Comparison of ENCODE assay signal across 8 cellular contexts in genomic region chr19:17305517-17306284, GRCh38. TPM values are rescaled to one million over a fixed set of nuclear protein-coding genes. Genes with fewer than 3 reads are reported as not detected.
DNase-seq lines count a peak whose midpoint lies in the region; ATAC-seq and TF ChIP-seq lines count a peak whose summit lies in the region.

Gene MRPL34, plus strand, starts transcription at chr19:17305872. Its CDS starts 21 bp downstream, at chr19:17305893.

- DNase-seq in GM04503 (ENCODE audit: low read depth) (peak; percentile 90), HEK293T (ENCODE audit: extremely low spot score) (peak; percentile 79), MV-4-11 (lab: John Stamatoyannopoulos, UW) (peak; percentile 100), SK-N-DZ (ENCODE audit: low spot score) (peak; percentile 99), non-pigmented ciliary epithelial cell (ENCODE audit: low read depth) (peak; percentile 85), suprapubic skin (ENCODE audit: low spot score in 2 of 2) (peak; percentile 97 to 98)
- DNase-seq in activated naive CD4-positive, alpha-beta T cell treated with anti-CD3 and anti-CD28 coated beads, Interleukin-2, amount 10 ng/mL, durations not matched to agents 7 days and 5 days: peak; percentile 97

- peak within 1 kb of the TSS; percentile 89 for H3K4me3 Mint-ChIP-seq in activated naive CD4-positive, alpha-beta T cell treated with anti-CD3 and anti-CD28 coated beads, Interleukin-2, amount 10 ng/mL, durations not matched to agents 7 days and 5 days

- WGBS in gastroesophageal sphincter (ENCODE audit: low coverage in 1 of 2), 2 donors: no CpG with 5 or more reads among the region's 55 CpGs
- WGBS in suprapubic skin: 0% methylated on average over 44 of the region's 55 CpGs

- peak within 1 kb of the TSS; percentile 85 for H3K27ac Mint-ChIP-seq in activated naive CD4-positive, alpha-beta T cell treated with anti-CD3 and anti-CD28 coated beads, Interleukin-2, amount 10 ng/mL, durations not matched to agents 7 days and 5 days

- H3K27me3 ChIP-seq in gastroesophageal sphincter (no peaks in the 10 kb centered on the region), suprapubic skin (no peaks in the 10 kb centered on the region)

- H3K36me3 Mint-ChIP-seq in activated naive CD4-positive, alpha-beta T cell treated with anti-CD3 and anti-CD28 coated beads, Interleukin-2, amount 10 ng/mL, durations not matched to agents 7 days and 5 days: peaks cover 7% of the 10 kb centered on the region

- TF ChIP-seq POLR2A in gastroesophageal sphincter (IDR thresholded peaks at IDR 0.05): peak in 1 of 2 donors; percentile 40
- peak in 1 of 2 donors; percentile 11 for TF ChIP-seq POLR2A in suprapubic skin (IDR thresholded peaks at IDR 0.05)

- CTCF ChIA-PET in HEK293T (lab: Yijun Ruan, JAX): interaction anchor here (0.6 to 1.8 kb wide), 6 partner anchors 13 to 227 kb away, joined by 3 to 11 read pairs (median 4); partner anchors contain the start of gene BABAM1
- CTCF ChIA-PET in activated naive CD4-positive, alpha-beta T cell treated with anti-CD3 and anti-CD28 coated beads, Interleukin-2, amount 10 ng/mL, durations not matched to agents 7 days and 5 days (lab: Charles Lee): interaction anchor here (0.6 to 1.3 kb wide), 5 partner anchors 12 to 70 kb away, joined by 3 to 13 read pairs (median 4); no protein-coding TSS in a partner anchor

- peak; percentile 80 for ATAC-seq in gastroesophageal sphincter

- no peaks in the 10 kb centered on the region for H3K9me3 Mint-ChIP-seq in activated naive CD4-positive, alpha-beta T cell treated with anti-CD3 and anti-CD28 coated beads, Interleukin-2, amount 10 ng/mL, durations not matched to agents 7 days and 5 days

- H3K4me1 ChIP-seq in gastroesophageal sphincter (peaks cover 0 to 90% (median 43%) of the 10 kb centered on the region in 3 donors), suprapubic skin (peaks cover 65% of the 10 kb centered on the region)

- H3K9me3 ChIP-seq in gastroesophageal sphincter (no peaks in the 10 kb centered on the region), suprapubic skin (no peaks in the 10 kb centered on the region)

- H3K27me3 Mint-ChIP-seq in activated naive CD4-positive, alpha-beta T cell treated with anti-CD3 and anti-CD28 coated beads, Interleukin-2, amount 10 ng/mL, durations not matched to agents 7 days and 5 days: no peaks in the 10 kb centered on the region

- TF ChIP-seq CTCF in gastroesophageal sphincter (IDR thresholded peaks at IDR 0.05) (peak in 3 of 4 experiments; percentile 83 to 92 (median 91)), suprapubic skin (IDR thresholded peaks at IDR 0.05) (peak; percentile 71 to 79)

- TF ChIP-seq EP300 in gastroesophageal sphincter (IDR thresholded peaks at IDR 0.05): no peak
- TF ChIP-seq EP300 in suprapubic skin (IDR thresholded peaks at IDR 0.05): no peak

- H3K36me3 ChIP-seq in gastroesophageal sphincter (peaks cover 0 to 8% of the 10 kb centered on the region in 2 donors), suprapubic skin (no peaks in the 10 kb centered on the region)

- peaks cover 67% of the 10 kb centered on the region for H3K4me1 Mint-ChIP-seq in activated naive CD4-positive, alpha-beta T cell treated with anti-CD3 and anti-CD28 coated beads, Interleukin-2, amount 10 ng/mL, durations not matched to agents 7 days and 5 days

- POLR2A ChIA-PET in HEK293T (lab: Yijun Ruan, JAX): interaction anchor here (0.6 to 6.2 kb wide), 8 partner anchors 11 to 231 kb away, joined by 3 to 107 read pairs (median 4); partner anchors contain the start of genes ANO8, BABAM1, GTPBP3 and OCEL1

- H3K27ac ChIP-seq in gastroesophageal sphincter: peak within 1 kb of the TSS; percentile 64 to 94 (median 91)
- peak within 1 kb of the TSS; percentile 92 for H3K27ac ChIP-seq in suprapubic skin

- H3K4me3 ChIP-seq in gastroesophageal sphincter: peak within 1 kb of the TSS; percentile 53 to 81
- H3K4me3 ChIP-seq in suprapubic skin: peak within 1 kb of the TSS; percentile 68

TF ChIP-seq in HEK293T, 16 proteins besides CTCF, POLR2A, EP300 and RAD21:
- TF ChIP-seq BHLHE40 (IDR thresholded peaks at IDR 0.05; ENCODE audit: borderline replicate concordance): no peak
- TF ChIP-seq ELF4 (IDR thresholded peaks at IDR 0.05): peak; percentile 13; the same call in 1 of the 2 replicates
- peak; percentile 68; the same call in 1 of the 2 replicates for TF ChIP-seq CTBP1 (IDR thresholded peaks at IDR 0.05; ENCODE audit: borderline replicate concordance)
- TF ChIP-seq L3MBTL2 (conservative IDR thresholded peaks at IDR 0.05): peak; percentile 68

RNA-seq across cellular contexts. Expression of gene MRPL34, which starts in this region (rescaled TPM):
- polyA plus RNA-seq in SK-N-DZ (2014; cell fraction: cytosol; rRNA removed): 73.2 and 107 TPM in 2 replicates
- 61.5 and 94.1 TPM in 2 replicates for polyA plus RNA-seq in SK-N-DZ (2014; cell fraction: nucleus; rRNA removed)
- total RNA-seq in gastroesophageal sphincter (100 to 1,000 TPM in 3 of 4 donors, 10 to 100 TPM in 1; 95.0 to 175 (median 113) TPM), suprapubic skin (10 to 100 TPM; 42.7 to 89.5 (median 73.1) TPM)

Comparison
In these comparisons a context has a peak if more than half of its experiments do, and no peak if none do; other contexts are left out.
1. Peak in every context shown above with its lines: DNase-seq, ATAC-seq, H3K4me3 ChIP-seq and H3K27ac ChIP-seq.